Comparison of ENCODE assay signal across 1 cellular context in genomic region chr13:52447815-52448552, GRCh38.
TF ChIP-seq lines count a peak whose summit lies in the region.

No MANE protein-coding gene starts in this region.

TF ChIP-seq in GM23338, 12 proteins besides CTCF, POLR2A, EP300 and RAD21 (continued from another document):
- no peak for TF ChIP-seq ZNF462 (CRISPR knock-in tag; IDR thresholded peaks at IDR 0.05)
- TF ChIP-seq ZNF114 (CRISPR knock-in tag; IDR thresholded peaks at IDR 0.05): no peak
- TF ChIP-seq REST (IDR thresholded peaks at IDR 0.05; ENCODE audit: unreplicated experiment): no peak
- no peak for TF ChIP-seq JUNB (IDR thresholded peaks at IDR 0.05; ENCODE audit: unreplicated experiment)
- TF ChIP-seq ZNF331 (CRISPR knock-in tag; IDR thresholded peaks at IDR 0.05; ENCODE audit: low read depth): no peak
- TF ChIP-seq EZH2 (IDR thresholded peaks at IDR 0.05; ENCODE audit: low read depth, unreplicated experiment): no peak
- TF ChIP-seq EZH2phosphoT487 (IDR thresholded peaks at IDR 0.05; ENCODE audit: unreplicated experiment): no peak
- TF ChIP-seq POLR2AphosphoS5 (IDR thresholded peaks at IDR 0.05; ENCODE audit: low read depth): no peak
- TF ChIP-seq CREB1 (CRISPR knock-in tag; IDR thresholded peaks at IDR 0.05; ENCODE audit: low read depth): no peak
- TF ChIP-seq STAT1 (IDR thresholded peaks at IDR 0.05; ENCODE audit: unreplicated experiment): no peak
- no peak for TF ChIP-seq ETS1 (IDR thresholded peaks at IDR 0.05)
TF ChIP-seq in GM23338: peak in this region for 0.
